9 cellular contexts compared by ENCODE assay signal in genomic region chr1:81802601-81803422, GRCh38. TPM values are rescaled to one million over a fixed set of nuclear protein-coding genes. Genes with fewer than 3 reads are reported as not detected.
DNase-seq lines count a peak whose midpoint lies in the region; ATAC-seq and TF ChIP-seq lines count a peak whose summit lies in the region.
"Had no signal": no experiment of that assay in that cellular context is flagged by ENCODE, and none has a peak within 500 bp of the region (broad histone marks: within the 10 kb centered on the region; RNA-seq: fewer than 3 reads in every experiment).

No MANE protein-coding gene starts in this region.

- H3K27ac ChIP-seq in PC-9 (no peak overlapping the region), mucosa of rectum (ENCODE audit: low read depth in 2 of 2, low read length in 2 of 2) (peak overlapping the region; percentile 19 to 41)

- H3K9me3 Mint-ChIP-seq in stimulated activated naive CD8-positive, alpha-beta T cell treated with anti-CD3 and anti-CD28 coated beads, Interleukin-15, amount 100 ng/mL, for 72 hours: no peaks in the 10 kb centered on the region

- no TSS peak for BruUV-seq in PC-9 (replicated peaks; lab: Mats Ljungman, UMichigan)

- H3K27me3 ChIP-seq in PC-9 (ENCODE audit: insufficient read depth, low read depth) (no peaks in the 10 kb centered on the region), mucosa of rectum (ENCODE audit: control insufficient read depth in 2 of 2, insufficient read depth in 2 of 2, low read length in 2 of 2) (peaks cover 8 to 40% of the 10 kb centered on the region in 2 donors)

- H3F3A ChIP-seq in PC-9 (ENCODE audit: insufficient read depth, low read depth): peaks cover 3% of the 10 kb centered on the region; the same call in 1 of the 2 replicates

- peak overlapping the region in 1 of 2 donors; percentile 50 for H3K4me3 Mint-ChIP-seq in stimulated activated naive CD8-positive, alpha-beta T cell treated with anti-CD3 and anti-CD28 coated beads, Interleukin-15, amount 100 ng/mL, for 72 hours
- H3K4me3 Mint-ChIP-seq: activated naive CD4-positive, alpha-beta T cell treated with anti-CD3 and anti-CD28 coated beads, Interleukin-2, amount 50 U/mL, for 24 hours had no signal

- H3K9ac ChIP-seq in mucosa of rectum (ENCODE audit: low read depth in 1 of 2, low read length in 2 of 2): peak overlapping the region; percentile 63 to 68

- H4K20me1 ChIP-seq in PC-9 (ENCODE audit: insufficient read depth): peaks cover 7% of the 10 kb centered on the region; the same call in 1 of the 2 replicates

- POLR2A ChIA-PET in PC-9 (lab: Charles Lee; ENCODE audit: unreplicated experiment): interaction anchor here (0.9 kb wide), 1 partner anchor 1728 kb away, joined by 7 read pairs; no protein-coding TSS in a partner anchor

- H3K4me2 ChIP-seq in PC-9: peak overlapping the region; percentile 94

- peak overlapping the region; percentile 79 for H2AFZ ChIP-seq in PC-9

- no peaks in the 10 kb centered on the region for H3K9me2 ChIP-seq in PC-9 (ENCODE audit: insufficient read depth)

- ATAC-seq in stimulated activated naive CD8-positive, alpha-beta T cell treated with anti-CD3 and anti-CD28 coated beads, Interleukin-15, amount 100 ng/mL, for 72 hours: peak; percentile 57
- no peak for ATAC-seq in stimulated activated naive CD8-positive, alpha-beta T cell treated with anti-CD3 and anti-CD28 coated beads, Interleukin-15, Interleukin-2, amounts not matched to agents 100 U/mL and 50 U/mL, for 24 hours
- ATAC-seq in esophagus mucosa (peak; percentile 56), HG02970 (IDR thresholded peaks at IDR 0.05; ENCODE audit: low FRiP score, unreplicated experiment) (no peak), GM19035 (IDR thresholded peaks at IDR 0.05; ENCODE audit: unreplicated experiment) (no peak)

- CTCF ChIA-PET in PC-9 (lab: Charles Lee): interaction anchor here (0.6 kb wide), 1 partner anchor 1644 kb away, joined by 3 read pairs; no protein-coding TSS in a partner anchor

- H3K4me1 ChIP-seq in PC-9 (replicated peaks; ENCODE audit: insufficient read depth) (peaks cover 25% of the 10 kb centered on the region), mucosa of rectum (ENCODE audit: control insufficient read depth in 2 of 2, insufficient read depth in 2 of 2, low read length in 2 of 2) (peaks cover 0 to 18% of the 10 kb centered on the region in 2 donors)

- H3K27ac Mint-ChIP-seq in stimulated activated naive CD8-positive, alpha-beta T cell treated with anti-CD3 and anti-CD28 coated beads, Interleukin-15, amount 100 ng/mL, for 72 hours: no peak overlapping the region
- H3K27ac Mint-ChIP-seq: activated naive CD4-positive, alpha-beta T cell treated with anti-CD3 and anti-CD28 coated beads, Interleukin-2, amount 50 U/mL, for 24 hours had no signal

- H3K36me3 ChIP-seq in PC-9 (ENCODE audit: low read depth) (no peaks in the 10 kb centered on the region), mucosa of rectum (ENCODE audit: control insufficient read depth in 2 of 2, insufficient read depth in 2 of 2, low read length in 2 of 2) (no peaks in the 10 kb centered on the region)

- intact Hi-C loops in PC-9 (cut with micrococcal nuclease; ENCODE audit: unreplicated experiment): loop anchor here (5.0 kb wide), 1 partner anchor 101 kb away; no protein-coding TSS in a partner anchor

- DNase-seq in stimulated activated naive CD8-positive, alpha-beta T cell treated with anti-CD3 and anti-CD28 coated beads, Interleukin-15, amount 100 ng/mL, for 72 hours: peak in 1 of 2 donors; percentile 0
- no peak for DNase-seq in stimulated activated naive CD8-positive, alpha-beta T cell treated with anti-CD3 and anti-CD28 coated beads, Interleukin-15, Interleukin-2, amounts not matched to agents 100 U/mL and 50 U/mL, for 24 hours
- DNase-seq in PC-9: peak in 1 of 2 experiments; percentile 49
- DNase-seq in RKO (ENCODE audit: low spot score): no peak

- no peaks in the 10 kb centered on the region; the same call in 1 of the 2 replicates for H3K9me3 ChIP-seq in PC-9 (ENCODE audit: insufficient read depth, low read depth)
- H3K9me3 ChIP-seq in mucosa of rectum (ENCODE audit: control insufficient read depth in 2 of 2, low read length in 2 of 2): no peaks in the 10 kb centered on the region

- H3K4me3 ChIP-seq in PC-9 (peak overlapping the region; percentile 96), mucosa of rectum (ENCODE audit: low read length in 2 of 2) (peak overlapping the region; percentile 67 to 72)

- peaks cover 22% of the 10 kb centered on the region for H3K4me1 Mint-ChIP-seq in stimulated activated naive CD8-positive, alpha-beta T cell treated with anti-CD3 and anti-CD28 coated beads, Interleukin-15, amount 100 ng/mL, for 72 hours

- TF ChIP-seq CTCF in PC-9 (conservative IDR thresholded peaks at IDR 0.05): peak; percentile 47; the same call in 1 of the 2 replicates

- peaks cover 47% of the 10 kb centered on the region for H3K27me3 Mint-ChIP-seq in stimulated activated naive CD8-positive, alpha-beta T cell treated with anti-CD3 and anti-CD28 coated beads, Interleukin-15, amount 100 ng/mL, for 72 hours

- H3K79me2 ChIP-seq in PC-9 (ENCODE audit: low read depth): peaks cover 39% of the 10 kb centered on the region

RNA-seq across cellular contexts. Expression of gene ADGRL2, which starts 2.1 kb away (rescaled TPM):
- total RNA-seq in PC-9 (2021) (24.0 and 25.3 TPM in 2 replicates), esophagus mucosa (40.5 TPM)

Comparison
In these comparisons a context has a peak if more than half of its experiments do, and no peak if none do; other contexts are left out.
1. ATAC-seq: peak in stimulated activated naive CD8-positive, alpha-beta T cell treated with anti-CD3 and anti-CD28 coated beads, Interleukin-15, amount 100 ng/mL, for 72 hours (single experiment) and esophagus mucosa (single experiment); none in stimulated activated naive CD8-positive, alpha-beta T cell treated with anti-CD3 and anti-CD28 coated beads, Interleukin-15, Interleukin-2, amounts not matched to agents 100 U/mL and 50 U/mL, for 24 hours (single experiment), HG02970 (single experiment) and GM19035 (single experiment).